1 cellular context compared by ENCODE assay signal in the genomic region with DNA sequence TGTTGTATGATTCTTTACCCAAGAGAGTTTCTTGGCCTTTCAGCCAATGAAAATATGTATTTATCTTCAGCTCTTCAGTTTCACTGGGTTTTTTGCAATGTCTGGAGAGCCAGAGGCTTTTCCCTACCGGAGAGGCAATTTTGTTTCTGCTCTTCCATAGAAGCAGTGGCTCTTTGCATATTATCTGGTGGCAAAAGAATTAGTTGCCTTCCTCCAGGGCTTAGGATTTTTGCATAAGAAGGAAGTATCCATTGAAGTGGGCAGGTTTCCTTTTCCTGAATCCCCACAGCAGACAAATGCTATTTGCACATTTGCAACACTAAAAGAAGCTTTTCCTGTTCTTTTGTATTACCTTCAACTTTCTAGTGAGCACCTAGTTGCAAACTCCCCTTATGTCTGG.
TF ChIP-seq lines count a peak whose summit lies in the region.

No MANE protein-coding gene starts in this region.

TF ChIP-seq in WTC11, 78 proteins besides CTCF, POLR2A, EP300 and RAD21 (continued from another document):
- TF ChIP-seq, protein P1, sequence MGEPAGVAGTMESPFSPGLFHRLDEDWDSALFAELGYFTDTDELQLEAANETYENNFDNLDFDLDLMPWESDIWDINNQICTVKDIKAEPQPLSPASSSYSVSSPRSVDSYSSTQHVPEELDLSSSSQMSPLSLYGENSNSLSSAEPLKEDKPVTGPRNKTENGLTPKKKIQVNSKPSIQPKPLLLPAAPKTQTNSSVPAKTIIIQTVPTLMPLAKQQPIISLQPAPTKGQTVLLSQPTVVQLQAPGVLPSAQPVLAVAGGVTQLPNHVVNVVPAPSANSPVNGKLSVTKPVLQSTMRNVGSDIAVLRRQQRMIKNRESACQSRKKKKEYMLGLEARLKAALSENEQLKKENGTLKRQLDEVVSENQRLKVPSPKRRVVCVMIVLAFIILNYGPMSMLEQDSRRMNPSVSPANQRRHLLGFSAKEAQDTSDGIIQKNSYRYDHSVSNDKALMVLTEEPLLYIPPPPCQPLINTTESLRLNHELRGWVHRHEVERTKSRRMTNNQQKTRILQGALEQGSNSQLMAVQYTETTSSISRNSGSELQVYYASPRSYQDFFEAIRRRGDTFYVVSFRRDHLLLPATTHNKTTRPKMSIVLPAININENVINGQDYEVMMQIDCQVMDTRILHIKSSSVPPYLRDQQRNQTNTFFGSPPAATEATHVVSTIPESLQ (CRISPR knock-in tag; IDR thresholded peaks at IDR 0.05): no peak
- TF ChIP-seq IRF2 (CRISPR knock-in tag; IDR thresholded peaks at IDR 0.05; ENCODE audit: borderline replicate concordance, low read depth) (no peak), OVOL2 (CRISPR knock-in tag; IDR thresholded peaks at IDR 0.05; ENCODE audit: borderline replicate concordance) (no peak), NR1H2 (CRISPR knock-in tag; IDR thresholded peaks at IDR 0.05) (no peak), TEAD1 (CRISPR knock-in tag; IDR thresholded peaks at IDR 0.05) (peak; percentile 89), ETV6 (CRISPR knock-in tag; IDR thresholded peaks at IDR 0.05) (peak; percentile 91)
- TF ChIP-seq, protein P2, sequence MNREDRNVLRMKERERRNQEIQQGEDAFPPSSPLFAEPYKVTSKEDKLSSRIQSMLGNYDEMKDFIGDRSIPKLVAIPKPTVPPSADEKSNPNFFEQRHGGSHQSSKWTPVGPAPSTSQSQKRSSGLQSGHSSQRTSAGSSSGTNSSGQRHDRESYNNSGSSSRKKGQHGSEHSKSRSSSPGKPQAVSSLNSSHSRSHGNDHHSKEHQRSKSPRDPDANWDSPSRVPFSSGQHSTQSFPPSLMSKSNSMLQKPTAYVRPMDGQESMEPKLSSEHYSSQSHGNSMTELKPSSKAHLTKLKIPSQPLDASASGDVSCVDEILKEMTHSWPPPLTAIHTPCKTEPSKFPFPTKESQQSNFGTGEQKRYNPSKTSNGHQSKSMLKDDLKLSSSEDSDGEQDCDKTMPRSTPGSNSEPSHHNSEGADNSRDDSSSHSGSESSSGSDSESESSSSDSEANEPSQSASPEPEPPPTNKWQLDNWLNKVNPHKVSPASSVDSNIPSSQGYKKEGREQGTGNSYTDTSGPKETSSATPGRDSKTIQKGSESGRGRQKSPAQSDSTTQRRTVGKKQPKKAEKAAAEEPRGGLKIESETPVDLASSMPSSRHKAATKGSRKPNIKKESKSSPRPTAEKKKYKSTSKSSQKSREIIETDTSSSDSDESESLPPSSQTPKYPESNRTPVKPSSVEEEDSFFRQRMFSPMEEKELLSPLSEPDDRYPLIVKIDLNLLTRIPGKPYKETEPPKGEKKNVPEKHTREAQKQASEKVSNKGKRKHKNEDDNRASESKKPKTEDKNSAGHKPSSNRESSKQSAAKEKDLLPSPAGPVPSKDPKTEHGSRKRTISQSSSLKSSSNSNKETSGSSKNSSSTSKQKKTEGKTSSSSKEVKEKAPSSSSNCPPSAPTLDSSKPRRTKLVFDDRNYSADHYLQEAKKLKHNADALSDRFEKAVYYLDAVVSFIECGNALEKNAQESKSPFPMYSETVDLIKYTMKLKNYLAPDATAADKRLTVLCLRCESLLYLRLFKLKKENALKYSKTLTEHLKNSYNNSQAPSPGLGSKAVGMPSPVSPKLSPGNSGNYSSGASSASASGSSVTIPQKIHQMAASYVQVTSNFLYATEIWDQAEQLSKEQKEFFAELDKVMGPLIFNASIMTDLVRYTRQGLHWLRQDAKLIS (CRISPR knock-in tag; IDR thresholded peaks at IDR 0.05; ENCODE audit: borderline replicate concordance): 0 out of 2 replicates have a peak, but pooled peaks have one; percentile 29
- TF ChIP-seq, protein P3, sequence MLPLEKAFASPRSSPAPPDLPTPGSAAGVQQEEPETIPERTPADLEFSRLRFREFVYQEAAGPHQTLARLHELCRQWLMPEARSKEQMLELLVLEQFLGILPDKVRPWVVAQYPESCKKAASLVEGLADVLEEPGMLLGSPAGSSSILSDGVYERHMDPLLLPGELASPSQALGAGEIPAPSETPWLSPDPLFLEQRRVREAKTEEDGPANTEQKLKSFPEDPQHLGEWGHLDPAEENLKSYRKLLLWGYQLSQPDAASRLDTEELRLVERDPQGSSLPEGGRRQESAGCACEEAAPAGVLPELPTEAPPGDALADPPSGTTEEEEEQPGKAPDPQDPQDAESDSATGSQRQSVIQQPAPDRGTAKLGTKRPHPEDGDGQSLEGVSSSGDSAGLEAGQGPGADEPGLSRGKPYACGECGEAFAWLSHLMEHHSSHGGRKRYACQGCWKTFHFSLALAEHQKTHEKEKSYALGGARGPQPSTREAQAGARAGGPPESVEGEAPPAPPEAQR (CRISPR knock-in tag; IDR thresholded peaks at IDR 0.05): no peak
